In the genomic region with DNA sequence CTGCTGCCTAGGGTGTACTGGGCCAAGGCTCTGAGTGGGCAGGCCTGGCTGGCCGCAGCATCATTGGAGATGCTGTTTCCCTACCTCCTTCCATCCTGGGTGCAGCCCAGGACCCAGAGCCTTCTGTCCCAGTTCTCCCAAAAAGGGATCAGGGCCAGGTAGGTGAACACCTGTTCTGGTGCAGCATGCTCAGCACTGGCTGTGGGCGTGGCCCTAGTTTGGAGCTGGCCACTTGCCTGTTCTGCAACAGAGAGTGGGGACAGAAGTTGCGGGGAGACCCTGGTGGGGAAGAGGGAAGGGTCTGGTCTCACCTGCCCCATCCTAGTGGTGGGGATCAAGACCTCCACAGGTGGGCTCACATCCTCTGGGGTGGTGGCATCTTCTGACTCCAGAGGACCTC, we compare ENCODE assay signal across 2 cellular contexts.
TF ChIP-seq lines count a peak whose summit lies in the region.

No MANE protein-coding gene starts in this region.

TF ChIP-seq in HEK293, 187 proteins besides CTCF, POLR2A, EP300 and RAD21:
- TF ChIP-seq TCF7L2 (IDR thresholded peaks at IDR 0.05; ENCODE audit: borderline replicate concordance, low read depth, low read length) (no peak), KLF9 (tag by site-specific recombination; IDR thresholded peaks at IDR 0.05; ENCODE audit: low read depth) (peak; percentile 53; the same call in 1 of the 2 replicates)

TF ChIP-seq in HepG2, 621 proteins besides CTCF, POLR2A, EP300 and RAD21:
- TF ChIP-seq, protein P1, sequence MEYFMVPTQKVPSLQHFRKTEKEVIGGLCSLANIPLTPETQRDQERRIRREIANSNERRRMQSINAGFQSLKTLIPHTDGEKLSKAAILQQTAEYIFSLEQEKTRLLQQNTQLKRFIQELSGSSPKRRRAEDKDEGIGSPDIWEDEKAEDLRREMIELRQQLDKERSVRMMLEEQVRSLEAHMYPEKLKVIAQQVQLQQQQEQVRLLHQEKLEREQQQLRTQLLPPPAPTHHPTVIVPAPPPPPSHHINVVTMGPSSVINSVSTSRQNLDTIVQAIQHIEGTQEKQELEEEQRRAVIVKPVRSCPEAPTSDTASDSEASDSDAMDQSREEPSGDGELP (IDR thresholded peaks at IDR 0.05; ENCODE audit: borderline replicate concordance, low read depth): no peak
- TF ChIP-seq CC2D1A (CRISPR knock-in tag; IDR thresholded peaks at IDR 0.05) (no peak), SOX5 (CRISPR knock-in tag; IDR thresholded peaks at IDR 0.05; ENCODE audit: borderline replicate concordance) (no peak), ZNF782 (CRISPR knock-in tag; IDR thresholded peaks at IDR 0.05; ENCODE audit: borderline replicate concordance) (no peak), ZKSCAN1 (IDR thresholded peaks at IDR 0.05; ENCODE audit: low read length) (no peak), ZNF546 (CRISPR knock-in tag; conservative IDR thresholded peaks at IDR 0.05) (no peak), CAMTA2 (CRISPR knock-in tag; IDR thresholded peaks at IDR 0.05; ENCODE audit: borderline replicate concordance) (no peak), ZMYM4 (CRISPR knock-in tag; IDR thresholded peaks at IDR 0.05) (no peak)
- TF ChIP-seq, protein P2, sequence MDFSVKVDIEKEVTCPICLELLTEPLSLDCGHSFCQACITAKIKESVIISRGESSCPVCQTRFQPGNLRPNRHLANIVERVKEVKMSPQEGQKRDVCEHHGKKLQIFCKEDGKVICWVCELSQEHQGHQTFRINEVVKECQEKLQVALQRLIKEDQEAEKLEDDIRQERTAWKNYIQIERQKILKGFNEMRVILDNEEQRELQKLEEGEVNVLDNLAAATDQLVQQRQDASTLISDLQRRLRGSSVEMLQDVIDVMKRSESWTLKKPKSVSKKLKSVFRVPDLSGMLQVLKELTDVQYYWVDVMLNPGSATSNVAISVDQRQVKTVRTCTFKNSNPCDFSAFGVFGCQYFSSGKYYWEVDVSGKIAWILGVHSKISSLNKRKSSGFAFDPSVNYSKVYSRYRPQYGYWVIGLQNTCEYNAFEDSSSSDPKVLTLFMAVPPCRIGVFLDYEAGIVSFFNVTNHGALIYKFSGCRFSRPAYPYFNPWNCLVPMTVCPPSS (IDR thresholded peaks at IDR 0.05): no peak
- TF ChIP-seq, protein P3, sequence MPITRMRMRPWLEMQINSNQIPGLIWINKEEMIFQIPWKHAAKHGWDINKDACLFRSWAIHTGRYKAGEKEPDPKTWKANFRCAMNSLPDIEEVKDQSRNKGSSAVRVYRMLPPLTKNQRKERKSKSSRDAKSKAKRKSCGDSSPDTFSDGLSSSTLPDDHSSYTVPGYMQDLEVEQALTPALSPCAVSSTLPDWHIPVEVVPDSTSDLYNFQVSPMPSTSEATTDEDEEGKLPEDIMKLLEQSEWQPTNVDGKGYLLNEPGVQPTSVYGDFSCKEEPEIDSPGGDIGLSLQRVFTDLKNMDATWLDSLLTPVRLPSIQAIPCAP (CRISPR knock-in tag; IDR thresholded peaks at IDR 0.05; ENCODE audit: low read depth): no peak
- TF ChIP-seq, protein P4, sequence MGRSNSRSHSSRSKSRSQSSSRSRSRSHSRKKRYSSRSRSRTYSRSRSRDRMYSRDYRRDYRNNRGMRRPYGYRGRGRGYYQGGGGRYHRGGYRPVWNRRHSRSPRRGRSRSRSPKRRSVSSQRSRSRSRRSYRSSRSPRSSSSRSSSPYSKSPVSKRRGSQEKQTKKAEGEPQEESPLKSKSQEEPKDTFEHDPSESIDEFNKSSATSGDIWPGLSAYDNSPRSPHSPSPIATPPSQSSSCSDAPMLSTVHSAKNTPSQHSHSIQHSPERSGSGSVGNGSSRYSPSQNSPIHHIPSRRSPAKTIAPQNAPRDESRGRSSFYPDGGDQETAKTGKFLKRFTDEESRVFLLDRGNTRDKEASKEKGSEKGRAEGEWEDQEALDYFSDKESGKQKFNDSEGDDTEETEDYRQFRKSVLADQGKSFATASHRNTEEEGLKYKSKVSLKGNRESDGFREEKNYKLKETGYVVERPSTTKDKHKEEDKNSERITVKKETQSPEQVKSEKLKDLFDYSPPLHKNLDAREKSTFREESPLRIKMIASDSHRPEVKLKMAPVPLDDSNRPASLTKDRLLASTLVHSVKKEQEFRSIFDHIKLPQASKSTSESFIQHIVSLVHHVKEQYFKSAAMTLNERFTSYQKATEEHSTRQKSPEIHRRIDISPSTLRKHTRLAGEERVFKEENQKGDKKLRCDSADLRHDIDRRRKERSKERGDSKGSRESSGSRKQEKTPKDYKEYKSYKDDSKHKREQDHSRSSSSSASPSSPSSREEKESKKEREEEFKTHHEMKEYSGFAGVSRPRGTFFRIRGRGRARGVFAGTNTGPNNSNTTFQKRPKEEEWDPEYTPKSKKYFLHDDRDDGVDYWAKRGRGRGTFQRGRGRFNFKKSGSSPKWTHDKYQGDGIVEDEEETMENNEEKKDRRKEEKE (IDR thresholded peaks at IDR 0.05): no peak
- TF ChIP-seq, protein P5, sequence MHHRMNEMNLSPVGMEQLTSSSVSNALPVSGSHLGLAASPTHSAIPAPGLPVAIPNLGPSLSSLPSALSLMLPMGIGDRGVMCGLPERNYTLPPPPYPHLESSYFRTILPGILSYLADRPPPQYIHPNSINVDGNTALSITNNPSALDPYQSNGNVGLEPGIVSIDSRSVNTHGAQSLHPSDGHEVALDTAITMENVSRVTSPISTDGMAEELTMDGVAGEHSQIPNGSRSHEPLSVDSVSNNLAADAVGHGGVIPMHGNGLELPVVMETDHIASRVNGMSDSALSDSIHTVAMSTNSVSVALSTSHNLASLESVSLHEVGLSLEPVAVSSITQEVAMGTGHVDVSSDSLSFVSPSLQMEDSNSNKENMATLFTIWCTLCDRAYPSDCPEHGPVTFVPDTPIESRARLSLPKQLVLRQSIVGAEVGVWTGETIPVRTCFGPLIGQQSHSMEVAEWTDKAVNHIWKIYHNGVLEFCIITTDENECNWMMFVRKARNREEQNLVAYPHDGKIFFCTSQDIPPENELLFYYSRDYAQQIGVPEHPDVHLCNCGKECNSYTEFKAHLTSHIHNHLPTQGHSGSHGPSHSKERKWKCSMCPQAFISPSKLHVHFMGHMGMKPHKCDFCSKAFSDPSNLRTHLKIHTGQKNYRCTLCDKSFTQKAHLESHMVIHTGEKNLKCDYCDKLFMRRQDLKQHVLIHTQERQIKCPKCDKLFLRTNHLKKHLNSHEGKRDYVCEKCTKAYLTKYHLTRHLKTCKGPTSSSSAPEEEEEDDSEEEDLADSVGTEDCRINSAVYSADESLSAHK (CRISPR knock-in tag; IDR thresholded peaks at IDR 0.05; ENCODE audit: borderline replicate concordance): no peak
